In genomic region chr19:18274303-18274775, GRCh38 we compare ENCODE assay signal across 1 cellular context.
TF ChIP-seq lines count a peak whose summit lies in the region.

Gene IQCN, minus strand, starts transcription at chr19:18274452. Its CDS starts 4,974 bp downstream, at chr19:18269478.

TF ChIP-seq in WTC11, 78 proteins besides CTCF, POLR2A, EP300 and RAD21 (continued from another document):
- no peak for TF ChIP-seq ATF2 (CRISPR knock-in tag; IDR thresholded peaks at IDR 0.05; ENCODE audit: borderline replicate concordance, low read depth)
- TF ChIP-seq MXD4 (CRISPR knock-in tag; IDR thresholded peaks at IDR 0.05; ENCODE audit: borderline replicate concordance) = no peak
- TF ChIP-seq MAX (CRISPR knock-in tag; IDR thresholded peaks at IDR 0.05) = no peak
- TF ChIP-seq ZNF423 (CRISPR knock-in tag; IDR thresholded peaks at IDR 0.05) = no peak
- TF ChIP-seq AR (CRISPR knock-in tag; IDR thresholded peaks at IDR 0.05) = no peak
- no peak for TF ChIP-seq CBFB (CRISPR knock-in tag; IDR thresholded peaks at IDR 0.05; ENCODE audit: low read depth)
- TF ChIP-seq ZNF219 (CRISPR knock-in tag; IDR thresholded peaks at IDR 0.05; ENCODE audit: borderline replicate concordance) = no peak
- TF ChIP-seq IRF1 (CRISPR knock-in tag; IDR thresholded peaks at IDR 0.05) = no peak
- TF ChIP-seq JAZF1 (CRISPR knock-in tag; IDR thresholded peaks at IDR 0.05) = no peak
- TF ChIP-seq EMX1 (CRISPR knock-in tag; IDR thresholded peaks at IDR 0.05) = no peak
- no peak for TF ChIP-seq IRF2 (CRISPR knock-in tag; IDR thresholded peaks at IDR 0.05; ENCODE audit: borderline replicate concordance, low read depth)
